In the genomic region with DNA sequence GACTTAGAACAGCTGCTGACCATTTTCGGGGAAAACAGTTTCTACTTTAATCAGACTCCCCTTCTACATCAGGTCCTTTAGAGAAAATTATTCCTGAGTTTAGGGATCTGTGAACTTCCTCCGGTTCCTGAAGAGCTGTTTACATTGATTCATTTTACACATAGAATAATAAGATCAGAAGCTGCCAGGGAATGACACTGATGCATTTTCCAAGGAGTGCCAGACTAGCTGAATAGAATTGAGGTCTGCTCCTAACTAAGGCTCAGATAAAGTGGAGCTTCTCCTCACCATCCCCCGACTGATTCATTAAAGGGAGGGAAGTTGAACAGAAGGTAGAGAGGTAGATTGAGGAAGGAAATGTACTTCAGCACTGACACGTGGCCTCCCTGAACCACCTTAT, we compare ENCODE assay signal across 25 cellular contexts.
"Had no signal": no experiment of that assay in that cellular context is flagged by ENCODE, and none has a peak within 500 bp of the region (broad histone marks: within the 10 kb centered on the region; RNA-seq: fewer than 3 reads in every experiment).

No MANE protein-coding gene starts in this region.

- FAIRE-seq: keratinocyte had no signal

- H3K79me2 ChIP-seq: hepatocyte had no signal

- H3K36me3 ChIP-seq: left lung, lower lobe of right lung, neural progenitor cell, ovary, right atrium auricular region, right lobe of liver, stomach, thyroid gland, upper lobe of left lung, vagina had no signal

- H3K4me3 ChIP-seq: hepatocyte, left lung, lower lobe of right lung, neural progenitor cell, ovary, right atrium auricular region, right lobe of liver, smooth muscle cell, stomach, testis, thyroid gland, transverse colon, upper lobe of left lung, vagina had no signal

- H3K9ac ChIP-seq: neural progenitor cell had no signal

- H3K4me1 ChIP-seq: lower lobe of right lung, right atrium auricular region, right lobe of liver, testis, thyroid gland, transverse colon, vagina had no signal

- H3K9me3 ChIP-seq: left lung, lower lobe of right lung, ovary, right atrium auricular region, right lobe of liver, stomach, testis, thyroid gland, transverse colon, upper lobe of left lung, vagina had no signal

- DNase-seq: left colon; left lung; lower lobe of right lung; mammary epithelial cell; mesenchymal stem cell; naive B cell; natural killer cell; nephron progenitor cell; ovary; right lobe of liver; stimulated activated CD4-positive, alpha-beta T cell treated with anti-CD3 and anti-CD28 coated beads, Interleukin-1b, Interleukin-23, amount 100 ng/mL, for 48 hours; stimulated activated CD4-positive, alpha-beta T cell treated with anti-CD3 and anti-CD28 coated beads, Interleukin-4, amount 100 ng/mL, for 1 hour; stimulated activated naive B cell treated with anti-CD40 and anti-IgM and Interleukin-4, amounts not matched to agents 10 μg/mL and 1 μg/mL and 100 μg/mL, for 72 hours; stimulated activated naive CD8-positive, alpha-beta T cell treated with anti-CD3 and anti-CD28 coated beads, Interleukin-15, Interleukin-2, amounts not matched to agents 100 U/mL and 50 U/mL, for 24 hours; stomach; testis; thyroid gland; transverse colon; upper lobe of left lung had no signal

- H3K27ac ChIP-seq: hepatocyte, left lung, lower lobe of right lung, neural progenitor cell, ovary, right atrium auricular region, right lobe of liver, stomach, testis, thyroid gland, transverse colon, upper lobe of left lung, vagina had no signal

- H3K4me2 ChIP-seq: hepatocyte, neural progenitor cell, smooth muscle cell had no signal

- ATAC-seq: left colon; left lung; natural killer cell; right lobe of liver; stimulated activated naive B cell treated with anti-CD40 and anti-IgM and Interleukin-4, amounts not matched to agents 10 μg/mL and 1 μg/mL and 100 μg/mL, for 72 hours; stimulated activated naive CD8-positive, alpha-beta T cell treated with anti-CD3 and anti-CD28 coated beads, Interleukin-15, Interleukin-2, amounts not matched to agents 100 U/mL and 50 U/mL, for 24 hours had no signal

- H3K27me3 ChIP-seq: hepatocyte, left lung, neural progenitor cell, ovary, right atrium auricular region, right lobe of liver, stomach, testis, thyroid gland, transverse colon, upper lobe of left lung, vagina had no signal
